ENCODE assay signal across 27 cellular contexts in the genomic region with DNA sequence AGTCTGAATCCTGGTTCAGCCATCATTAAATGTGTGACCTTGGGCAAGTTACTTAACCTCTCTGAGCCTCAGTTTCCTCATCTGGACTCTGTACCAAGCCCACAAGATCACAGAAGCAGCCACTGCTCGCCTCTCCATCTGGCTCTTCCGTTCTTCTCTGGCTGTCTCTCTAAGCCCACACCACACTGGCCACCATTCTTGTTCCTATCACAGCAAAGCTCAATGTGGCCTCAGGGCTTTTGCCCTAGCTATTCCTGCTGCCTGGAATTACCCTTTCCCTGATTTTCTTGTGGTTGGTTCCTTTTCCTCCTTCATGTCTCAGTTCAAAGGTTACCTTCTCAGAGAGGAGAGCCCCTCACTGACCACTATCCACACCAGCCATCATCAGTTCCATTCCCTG. TPM values are rescaled to one million over a fixed set of nuclear protein-coding genes. Genes with fewer than 3 reads are reported as not detected.
DNase-seq lines count a peak whose midpoint lies in the region; ATAC-seq, FAIRE-seq and TF ChIP-seq lines count a peak whose summit lies in the region.
"Had no signal": no experiment of that assay in that cellular context is flagged by ENCODE, and none has a peak within 500 bp of the region (broad histone marks: within the 10 kb centered on the region; RNA-seq: fewer than 3 reads in every experiment).

No MANE protein-coding gene starts in this region.

- H3K27ac ChIP-seq in right cardiac atrium (ENCODE audit: low read length) (peak overlapping the region; percentile 20), K562 (ENCODE audit: extremely low read depth, low read depth, low read length) (no peak overlapping the region)
- H3K27ac ChIP-seq: GM23248 had no signal

- H3K9me1 ChIP-seq in K562 (ENCODE audit: control insufficient read depth, insufficient read depth, low read length): no peaks in the 10 kb centered on the region

- no peak for FAIRE-seq in K562 (lab: Jason Lieb, UNC)
- FAIRE-seq: GM19239 had no signal

- no TSS peak for BruUV-seq in K562 (replicated peaks; lab: Mats Ljungman, UMichigan)

- H3K4me1 ChIP-seq in right cardiac atrium (ENCODE audit: control insufficient read depth, insufficient read depth, low read length) (peaks cover 4% of the 10 kb centered on the region), K562 (replicated peaks in 1 of 2; ENCODE audit: control insufficient read depth in 2 of 2, insufficient read depth in 2 of 2, low read length in 2 of 2) (peaks cover 20 to 25% of the 10 kb centered on the region in 2 experiments)

- 95% methylated on average over 2 of the region's 2 CpGs for WGBS in right cardiac atrium
- WGBS in K562 (ENCODE audit: insufficient coverage, low coverage, missing lambda C conversion rate): 5% methylated on average over 2 of the region's 2 CpGs

- H3K4me2 ChIP-seq in K562 (ENCODE audit: insufficient read depth, low read length): no peak overlapping the region
- H3K4me2 ChIP-seq: SK-N-SH had no signal

- H3K79me2 ChIP-seq in K562 (ENCODE audit: control insufficient read depth, insufficient read depth, low read length): no peaks in the 10 kb centered on the region

- no peak for TF ChIP-seq RAD21 in K562 (CRISPR knock-in tag; conservative IDR thresholded peaks at IDR 0.05 in 1 of 2, IDR thresholded peaks at IDR 0.05 in 1 of 2)

- no peak for ATAC-seq in right cardiac atrium
- ATAC-seq in Right ventricle myocardium superior (ENCODE audit: poor library complexity): no peak
- no peak for ATAC-seq in K562

- TF ChIP-seq EP300 in K562 (IDR thresholded peaks at IDR 0.05; ENCODE audit: low read length): no peak

- H3K9ac ChIP-seq in K562 (ENCODE audit: insufficient read depth in 1 of 2, low read depth in 2 of 2, low read length in 2 of 2): no peak overlapping the region
- H3K9ac ChIP-seq: GM23248, SK-N-SH had no signal

- CTCF ChIA-PET in K562 (lab: Yijun Ruan, JAX; ENCODE audit: low intra/inter-chr PET ratio): no interaction called here

- intact Hi-C loops in right cardiac atrium (cut with DNase I) (loop anchor here in 3 of 4 donors (5.0 to 10.0 kb wide), 3 partner anchors 36 to 66 kb away; no protein-coding TSS in a partner anchor), Right ventricle myocardium superior (cut with DNase I) (loop anchor here (10.0 kb wide), 1 partner anchor 149 kb away; no protein-coding TSS in a partner anchor), K562 (cut with micrococcal nuclease) (no loop called here), posterior vena cava (cut with DNase I) (no loop called here)

- H3K4me3 ChIP-seq in right cardiac atrium (ENCODE audit: low read length) (no peak overlapping the region), K562 (no peak overlapping the region)
- H3K4me3 ChIP-seq: GM23248 had no signal

- no peaks in the 10 kb centered on the region for H3K36me3 ChIP-seq in K562 (ENCODE audit: control insufficient read depth, insufficient read depth, low read length)

- no peaks in the 10 kb centered on the region for H4K20me1 ChIP-seq in K562 (replicated peaks; ENCODE audit: control insufficient read depth, insufficient read depth, low read length)

- no peak for DNase-seq in right cardiac atrium
- DNase-seq in Right ventricle myocardium superior: no peak
- DNase-seq in ELF-1 (ENCODE audit: low read depth, low spot score): peak; percentile 53
- no peak for DNase-seq in K562 (ENCODE audit: extremely low read depth in 1 of 4, low spot score in 3 of 4)
- DNase-seq in posterior vena cava (ENCODE audit: low spot score): peak; percentile 5
- DNase-seq in iPS-NIHi11 (ENCODE audit: low spot score): no peak
- DNase-seq in globus pallidus (ENCODE audit: low spot score): no peak
- no peak for DNase-seq in T-helper 1 cell
- DNase-seq: 8988T; AML-193; C1 segment of cervical spinal cord; CD4-positive, alpha-beta memory T cell; COR-L47; DMS 273 treated with DMSO at 0.1 percent for 48 hours; DMS79 treated with DMSO at 0.1 percent for 48 hours; GM23248; H9; HFFc6; NCI-H1048; NCI-H1417; NCI-H1694; NCI-H2029 treated with DMSO at 0.1 percent for 48 hours; NCI-H69; SIG-M5; SK-N-SH; SW 1271 had no signal

- POLR2A ChIA-PET in K562 (lab: Yijun Ruan, JAX): interaction anchor here (0.6 to 0.7 kb wide), 2 partner anchors 168 to 191 kb away, joined by 3 read pairs; no protein-coding TSS in a partner anchor

- H2AFZ ChIP-seq in K562 (ENCODE audit: low read depth, low read length): no peak overlapping the region
- H2AFZ ChIP-seq: GM23248 had no signal

- TF ChIP-seq POLR2A in K562 (conservative IDR thresholded peaks at IDR 0.05): no peak

- in situ Hi-C loops in K562 (cut with MboI): no loop called here

- TF ChIP-seq CTCF in K562 (IDR thresholded peaks at IDR 0.05 in 2 of 3, conservative IDR thresholded peaks at IDR 0.05 in 1 of 3; ENCODE audit: insufficient read depth in 2 of 3, low read depth in 1 of 3, low read length in 3 of 3): no peak

- H3K27me3 ChIP-seq in right cardiac atrium (ENCODE audit: control insufficient read depth, insufficient read depth): no peaks in the 10 kb centered on the region
- H3K27me3 ChIP-seq in K562 (ENCODE audit: control insufficient read depth in 2 of 2, insufficient read depth in 2 of 2, low read length in 2 of 2): peaks cover 0 to 4% of the 10 kb centered on the region in 2 experiments; a peak in 2 of 5 replicates

- no peaks in the 10 kb centered on the region for H3K9me3 ChIP-seq in right cardiac atrium (ENCODE audit: control insufficient read depth, low read length)
- H3K9me3 ChIP-seq in K562 (replicated peaks; ENCODE audit: control insufficient read depth, insufficient read depth, low read depth, low read length): no peaks in the 10 kb centered on the region
- H3K9me3 ChIP-seq: SK-N-SH had no signal

TF ChIP-seq in K562, 482 proteins besides CTCF, POLR2A, EP300 and RAD21:
- no peak for TF ChIP-seq ZEB2 (IDR thresholded peaks at IDR 0.05)
- TF ChIP-seq RBM25 (IDR thresholded peaks at IDR 0.05; ENCODE audit: low read depth, low read length, severe bottlenecking): peak; percentile 6

RNA-seq across cellular contexts. Expression of gene PTPN1, which starts 56.6 kb away (rescaled TPM):
- 10 to 100 TPM; 22.5 to 37.4 (median 27.2) TPM for total RNA-seq in right cardiac atrium
- polyA plus RNA-seq in right cardiac atrium: 20.8 TPM
- total RNA-seq in Right ventricle myocardium superior: 20.1 TPM
- 39.8 and 48.2 TPM in 2 replicates for total RNA-seq in K562 (2011; cell fraction: chromatin; rRNA removed; ENCODE audit: low replicate concordance)
- total RNA-seq in K562 (2011; cell fraction: nucleolus; rRNA removed): 25.1 and 26.7 TPM in 2 replicates
- 44.3 and 59.5 TPM in 2 replicates for total RNA-seq in K562 (2011; cell fraction: nucleoplasm; rRNA removed)
- total RNA-seq in K562 (2014; rRNA removed): 56.4 and 69.8 TPM in 2 replicates
- total RNA-seq in K562 (2014; rRNA removed; fragmentation: Illumina TruSeq; extraction: Trizol): 44.5 and 49.4 TPM in 2 replicates
- total RNA-seq in K562 (2015; rRNA removed; fragmentation: Illumina TruSeq; extraction: Trizol): 58.5 and 58.9 TPM in 2 replicates
- total RNA-seq in K562 (2021): 71.9 and 80.4 TPM in 2 replicates
- polyA plus RNA-seq in K562 (2011; rRNA removed): 31.5 and 53.1 TPM in 2 replicates
- polyA plus RNA-seq in K562 (2011; cell fraction: cytosol; rRNA removed): 38.3 and 62.4 TPM in 2 replicates
- 50.2 and 94.2 TPM in 2 replicates for polyA plus RNA-seq in K562 (2011; cell fraction: nucleus; rRNA removed)
- 56.3 and 67.9 TPM in 2 replicates for polyA plus RNA-seq in K562 (2012)
- polyA plus RNA-seq in K562 (2014; fragmentation: Illumina TruSeq; extraction: Trizol): 85.3 and 88.7 TPM in 2 replicates
- 10 to 100 TPM; 11.0 to 15.7 TPM for polyA plus RNA-seq in K562 (2014; fragmentation: Nextera tagmentation; extraction: Ambion mirVana)
- 52.5 and 54.0 TPM in 2 replicates for polyA plus RNA-seq in K562 (2014; rRNA removed)
- 40.7 and 49.1 TPM in 2 replicates for polyA minus RNA-seq in K562 (2011; rRNA and poly(A)+ RNA removed)
- polyA minus RNA-seq in K562 (2011; cell fraction: cytosol; rRNA and poly(A)+ RNA removed): 25.5 and 37.9 TPM in 2 replicates
- 13.3 and 26.4 TPM in 2 replicates for polyA minus RNA-seq in K562 (2011; cell fraction: nucleus; rRNA and poly(A)+ RNA removed)
- total RNA-seq in posterior vena cava: 10 to 100 TPM; 23.5 to 43.6 TPM

Comparison
In these comparisons a context has a peak if more than half of its experiments do, and no peak if none do; other contexts are left out.
1. DNase-seq: peak in ELF-1 (single experiment) and posterior vena cava (single experiment); none in right cardiac atrium (0 of 3), Right ventricle myocardium superior (single experiment), K562 (0 of 4), iPS-NIHi11 (single experiment), globus pallidus (single experiment) and T-helper 1 cell (0 of 5).
2. intact Hi-C loops: an anchor here in right cardiac atrium (5.0 to 10.0 kb wide) and Right ventricle myocardium superior (10.0 kb wide); none called in K562 and posterior vena cava.